In genomic region chr19:3474614-3475013, GRCh38 we compare ENCODE assay signal across 2 cellular contexts.
TF ChIP-seq lines count a peak whose summit lies in the region.

No MANE protein-coding gene starts in this region.

TF ChIP-seq in A549, 52 proteins besides CTCF, POLR2A, EP300 and RAD21:
- TF ChIP-seq ATOH8 (CRISPR knock-in tag; IDR thresholded peaks at IDR 0.05; ENCODE audit: low read depth) (no peak), PBX3 (IDR thresholded peaks at IDR 0.05) (no peak), FOXS1 (CRISPR knock-in tag; IDR thresholded peaks at IDR 0.05) (no peak), ZFP36 (IDR thresholded peaks at IDR 0.05; ENCODE audit: borderline replicate concordance, partially characterized antibody) (peak; percentile 70)

TF ChIP-seq in K562, 482 proteins besides CTCF, POLR2A, EP300 and RAD21:
- TF ChIP-seq ZNF449 (CRISPR knock-in tag; IDR thresholded peaks at IDR 0.05) (no peak), C11orf30 (IDR thresholded peaks at IDR 0.05; ENCODE audit: low read depth) (no peak), ADNP (tag; IDR thresholded peaks at IDR 0.05) (no peak), CREB5 (CRISPR knock-in tag; IDR thresholded peaks at IDR 0.05) (no peak), RBM25 (IDR thresholded peaks at IDR 0.05; ENCODE audit: low read depth, low read length, severe bottlenecking) (peak; percentile 47), GTF2A2 (tag; IDR thresholded peaks at IDR 0.05) (no peak), ZHX1 (conservative IDR thresholded peaks at IDR 0.05; ENCODE audit: low read length) (no peak), GTF2F1 (IDR thresholded peaks at IDR 0.05; ENCODE audit: low read depth, low read length) (no peak), RCOR1 (IDR thresholded peaks at IDR 0.05; ENCODE audit: borderline replicate concordance in 1 of 2, low read depth in 2 of 2, low read length in 2 of 2) (no peak), ZNF134 (CRISPR knock-in tag; conservative IDR thresholded peaks at IDR 0.05) (no peak), HDAC2 (IDR thresholded peaks at IDR 0.05) (no peak), ZNF75A (CRISPR knock-in tag; IDR thresholded peaks at IDR 0.05) (no peak), ZFP36 (IDR thresholded peaks at IDR 0.05; ENCODE audit: low read depth, low read length, partially characterized antibody) (peak; percentile 91), ZNF253 (CRISPR knock-in tag; conservative IDR thresholded peaks at IDR 0.05) (no peak), ZNF318 (IDR thresholded peaks at IDR 0.05; ENCODE audit: borderline replicate concordance in 1 of 2, low read depth in 1 of 2) (no peak), ZNF23 (CRISPR knock-in tag; IDR thresholded peaks at IDR 0.05) (no peak), IRF9 (tag; IDR thresholded peaks at IDR 0.05) (no peak)
TF ChIP-seq in K562: peak in this region for 2.
